In genomic region chr1:2468041-2468472, GRCh38 we compare ENCODE assay signal across 8 cellular contexts. TPM values are rescaled to one million over a fixed set of nuclear protein-coding genes. Genes with fewer than 3 reads are reported as not detected.
DNase-seq lines count a peak whose midpoint lies in the region; ATAC-seq, FAIRE-seq and TF ChIP-seq lines count a peak whose summit lies in the region.

No MANE protein-coding gene starts in this region.

- H4K20me1 ChIP-seq in endothelial cell of umbilical vein (replicated peaks; ENCODE audit: control insufficient read depth, extremely low read depth, insufficient read depth, low read length): no peaks in the 10 kb centered on the region

- no peaks in the 10 kb centered on the region for H3K9me3 ChIP-seq in endothelial cell of umbilical vein (replicated peaks; ENCODE audit: control insufficient read depth, insufficient read depth, low read length)

- no peak overlapping the region for H3K9ac ChIP-seq in endothelial cell of umbilical vein (replicated peaks; ENCODE audit: extremely low read depth, insufficient read depth, low read length)

- CTCF ChIA-PET in endothelial cell of umbilical vein (lab: Charles Lee): no interaction called here

- dilution Hi-C loops in endothelial cell of umbilical vein (cut with MboI; ENCODE audit: extremely low pct_ligation_motif_present, low sequenced_read_pairs): no loop called here

- no peaks in the 10 kb centered on the region for H3K27me3 ChIP-seq in endothelial cell of umbilical vein (ENCODE audit: control insufficient read depth in 2 of 2, insufficient read depth in 2 of 2, low read length in 2 of 2)

- DNase-seq in NOMO-1 treated with DMSO at 0.1 percent for 48 hours (lab: John Stamatoyannopoulos, UW; ENCODE audit: unreplicated experiment): peak; percentile 6
- no peak for DNase-seq in NOMO-1 (lab: John Stamatoyannopoulos, UW; ENCODE audit: unreplicated experiment in 2 of 2)
- DNase-seq in activated CD4-positive, alpha-beta T cell treated with anti-CD3 and anti-CD28 coated beads, Interleukin-2, amount 50 U/mL, for 1 hour: peak; percentile 50
- DNase-seq in endothelial cell of umbilical vein (ENCODE audit: low read depth, low spot score): peak; percentile 5
- DNase-seq in stimulated activated CD8-positive, alpha-beta memory T cell treated with anti-CD3 and anti-CD28 coated beads, Interleukin-2, amount 100 ng/mL, for 1 hour (ENCODE audit: low read depth in 2 of 2): peak; percentile 8 to 17
- DNase-seq in NCI-H524 treated with DMSO at 0.1 percent for 48 hours (lab: John Stamatoyannopoulos, UW): no peak
- DNase-seq in HCEC 1CT: no peak

- TF ChIP-seq CTCF in endothelial cell of umbilical vein (IDR thresholded peaks at IDR 0.05; ENCODE audit: extremely low read depth in 1 of 2, insufficient read depth in 1 of 2, low read depth in 1 of 2, low read length in 2 of 2): no peak

- TF ChIP-seq POLR2A in endothelial cell of umbilical vein (IDR thresholded peaks at IDR 0.05; ENCODE audit: low read depth, low read length): no peak

- ATAC-seq in GM21528 (IDR thresholded peaks at IDR 0.05; ENCODE audit: low FRiP score, unreplicated experiment): no peak

- no peak for FAIRE-seq in endothelial cell of umbilical vein (lab: Jason Lieb, UNC)

- H3K4me1 ChIP-seq in endothelial cell of umbilical vein (ENCODE audit: control insufficient read depth, extremely low read depth, insufficient read depth, low read length): no peaks in the 10 kb centered on the region

- no TSS peak for BruUV-seq in endothelial cell of umbilical vein (replicated peaks; lab: Mats Ljungman, UMichigan)

- H2AFZ ChIP-seq in endothelial cell of umbilical vein (ENCODE audit: low read depth, low read length): no peak overlapping the region

- H3K9me1 ChIP-seq in endothelial cell of umbilical vein (replicated peaks; ENCODE audit: control insufficient read depth, extremely low read depth, insufficient read depth, low read length): no peaks in the 10 kb centered on the region

- H3K4me3 ChIP-seq in endothelial cell of umbilical vein (replicated peaks in 1 of 3; ENCODE audit: insufficient read depth in 1 of 3, low read depth in 1 of 3, low read length in 3 of 3): no peak overlapping the region

- no peak overlapping the region for H3K4me2 ChIP-seq in endothelial cell of umbilical vein (ENCODE audit: insufficient read depth, low read length)

- H3K36me3 ChIP-seq in endothelial cell of umbilical vein (ENCODE audit: control insufficient read depth in 2 of 2, extremely low read depth in 1 of 2, insufficient read depth in 2 of 2, low read length in 2 of 2): no peaks in the 10 kb centered on the region

- H3K79me2 ChIP-seq in endothelial cell of umbilical vein (ENCODE audit: control insufficient read depth, insufficient read depth, low read length): no peaks in the 10 kb centered on the region

- POLR2A ChIA-PET in endothelial cell of umbilical vein (lab: Charles Lee): no interaction called here

- intact Hi-C loops in endothelial cell of umbilical vein (cut with micrococcal nuclease): no loop called here

- no peak overlapping the region for H3K27ac ChIP-seq in endothelial cell of umbilical vein (ENCODE audit: insufficient read depth, low read depth, low read length)

TF ChIP-seq in endothelial cell of umbilical vein, 7 proteins besides CTCF, POLR2A, EP300 and RAD21:
- TF ChIP-seq GATA2 (IDR thresholded peaks at IDR 0.05; ENCODE audit: insufficient read depth, insufficient read length, low read depth, low read length) (no peak), POLR2AphosphoS5 (IDR thresholded peaks at IDR 0.05; ENCODE audit: insufficient read depth, low read depth, low read length) (no peak), FOS (IDR thresholded peaks at IDR 0.05; ENCODE audit: borderline replicate concordance, insufficient read depth, low read length) (no peak), EZH2 (IDR thresholded peaks at IDR 0.05; ENCODE audit: borderline replicate concordance, low read depth, low read length, severe bottlenecking) (no peak), JUN (IDR thresholded peaks at IDR 0.05; ENCODE audit: borderline replicate concordance, insufficient read depth, insufficient read length, low read depth) (no peak), MYC (IDR thresholded peaks at IDR 0.05; ENCODE audit: low read depth, low read length) (no peak)
- TF ChIP-seq, protein P1, sequence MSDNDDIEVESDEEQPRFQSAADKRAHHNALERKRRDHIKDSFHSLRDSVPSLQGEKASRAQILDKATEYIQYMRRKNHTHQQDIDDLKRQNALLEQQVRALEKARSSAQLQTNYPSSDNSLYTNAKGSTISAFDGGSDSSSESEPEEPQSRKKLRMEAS (IDR thresholded peaks at IDR 0.05; ENCODE audit: insufficient read depth, insufficient read length): no peak
TF ChIP-seq in endothelial cell of umbilical vein: peak in this region for 0.

RNA-seq across cellular contexts. Expression of gene PLCH2, which starts 8.0 kb away (rescaled TPM):
- total RNA-seq in endothelial cell of umbilical vein: 0.31 and 0.32 TPM in 2 replicates
- polyA plus RNA-seq in endothelial cell of umbilical vein: 0.16 and 0.19 TPM in 2 replicates
- 0.01 and 0.23 TPM in 2 replicates for polyA plus RNA-seq in endothelial cell of umbilical vein (2011; cell fraction: cytosol; rRNA removed)
- 0.34 and 0.55 TPM in 2 replicates for polyA plus RNA-seq in endothelial cell of umbilical vein (2011; cell fraction: nucleus; rRNA removed)
- polyA plus RNA-seq in endothelial cell of umbilical vein (2012): 0.43 and 0.74 TPM in 2 replicates
- 0.08 TPM in 1 of 2 replicates, not detected in the other for polyA minus RNA-seq in endothelial cell of umbilical vein
- not detected for polyA minus RNA-seq in endothelial cell of umbilical vein (2011; cell fraction: cytosol; rRNA and poly(A)+ RNA removed)
- polyA minus RNA-seq in endothelial cell of umbilical vein (2011; cell fraction: nucleus; rRNA and poly(A)+ RNA removed): 0.19 and 0.72 TPM in 2 replicates

RNA-seq across cellular contexts. Expression of gene PEX10, which starts 55.7 kb away (rescaled TPM):
- total RNA-seq in endothelial cell of umbilical vein: 23.0 and 26.7 TPM in 2 replicates
- polyA plus RNA-seq in endothelial cell of umbilical vein: 25.1 and 31.5 TPM in 2 replicates
- polyA plus RNA-seq in endothelial cell of umbilical vein (2011; cell fraction: cytosol; rRNA removed): 20.0 and 25.0 TPM in 2 replicates
- 17.1 and 17.6 TPM in 2 replicates for polyA plus RNA-seq in endothelial cell of umbilical vein (2011; cell fraction: nucleus; rRNA removed)
- 15.0 and 16.1 TPM in 2 replicates for polyA plus RNA-seq in endothelial cell of umbilical vein (2012)
- polyA minus RNA-seq in endothelial cell of umbilical vein: 14.5 and 18.2 TPM in 2 replicates
- polyA minus RNA-seq in endothelial cell of umbilical vein (2011; cell fraction: cytosol; rRNA and poly(A)+ RNA removed): 15.8 TPM
- polyA minus RNA-seq in endothelial cell of umbilical vein (2011; cell fraction: nucleus; rRNA and poly(A)+ RNA removed): 9.1 and 13.8 TPM in 2 replicates

RNA-seq across cellular contexts. Expression of gene PANK4, which starts 58.3 kb away (rescaled TPM):
- total RNA-seq in endothelial cell of umbilical vein: 34.0 and 34.7 TPM in 2 replicates
- 19.8 and 22.1 TPM in 2 replicates for polyA plus RNA-seq in endothelial cell of umbilical vein
- polyA plus RNA-seq in endothelial cell of umbilical vein (2011; cell fraction: cytosol; rRNA removed): 10.8 and 14.2 TPM in 2 replicates
- polyA plus RNA-seq in endothelial cell of umbilical vein (2011; cell fraction: nucleus; rRNA removed): 98.6 and 107 TPM in 2 replicates
- 12.5 and 15.3 TPM in 2 replicates for polyA plus RNA-seq in endothelial cell of umbilical vein (2012)
- polyA minus RNA-seq in endothelial cell of umbilical vein: 25.1 and 27.6 TPM in 2 replicates
- polyA minus RNA-seq in endothelial cell of umbilical vein (2011; cell fraction: cytosol; rRNA and poly(A)+ RNA removed): 21.4 TPM
- 46.9 and 75.5 TPM in 2 replicates for polyA minus RNA-seq in endothelial cell of umbilical vein (2011; cell fraction: nucleus; rRNA and poly(A)+ RNA removed)

Comparison
In these comparisons a context has a peak if more than half of its experiments do, and no peak if none do; other contexts are left out.
1. DNase-seq: peak in NOMO-1 treated with DMSO at 0.1 percent for 48 hours (single experiment), activated CD4-positive, alpha-beta T cell treated with anti-CD3 and anti-CD28 coated beads, Interleukin-2, amount 50 U/mL, for 1 hour (single experiment), endothelial cell of umbilical vein (single experiment) and stimulated activated CD8-positive, alpha-beta memory T cell treated with anti-CD3 and anti-CD28 coated beads, Interleukin-2, amount 100 ng/mL, for 1 hour (2 of 2); none in NOMO-1 (0 of 2), NCI-H524 treated with DMSO at 0.1 percent for 48 hours (single experiment) and HCEC 1CT (single experiment).